In the genomic region with DNA sequence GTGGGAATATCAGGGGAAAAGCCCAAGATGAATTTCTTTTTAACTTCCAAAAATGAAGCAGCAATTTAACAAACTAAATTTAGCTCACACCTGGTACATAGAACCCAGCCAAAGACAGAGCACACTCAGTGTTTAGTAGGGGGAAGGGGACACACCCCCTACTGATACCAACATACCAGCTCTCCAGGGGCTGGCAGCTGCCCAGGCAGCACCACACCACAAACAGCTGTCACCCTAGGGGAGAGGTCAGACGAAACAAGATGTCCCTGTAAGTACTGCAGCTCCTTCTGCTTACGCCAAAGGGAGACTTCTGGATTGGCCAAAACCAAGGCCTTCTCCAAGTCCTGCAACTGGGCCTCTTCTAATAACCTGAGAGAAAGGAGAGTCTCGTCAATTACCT, we compare ENCODE assay signal across 10 cellular contexts. TPM values are rescaled to one million over a fixed set of nuclear protein-coding genes. Genes with fewer than 3 reads are reported as not detected.
DNase-seq lines count a peak whose midpoint lies in the region; ATAC-seq and TF ChIP-seq lines count a peak whose summit lies in the region.
"Had no signal": no experiment of that assay in that cellular context is flagged by ENCODE, and none has a peak within 500 bp of the region (broad histone marks: within the 10 kb centered on the region; RNA-seq: fewer than 3 reads in every experiment).

No MANE protein-coding gene starts in this region.

- H3K27ac ChIP-seq in gastrocnemius medialis = peak overlapping the region; percentile 62 to 83 (median 74)
- no peak overlapping the region for H3K27ac ChIP-seq in GM23248
- H3K27ac ChIP-seq: upper lobe of left lung had no signal

- ATAC-seq in activated CD8-positive, alpha-beta memory T cell treated with anti-CD3 and anti-CD28 coated beads, Interleukin-2, amount 10 ng/mL, durations not matched to agents 7 days and 5 days = no peak
- ATAC-seq in gastrocnemius medialis = peak; percentile 83 to 84
- no peak for ATAC-seq in sciatic nerve

- TF ChIP-seq POLR2A in gastrocnemius medialis (IDR thresholded peaks at IDR 0.05) = no peak

- H3K4me3 Mint-ChIP-seq in activated CD8-positive, alpha-beta memory T cell treated with anti-CD3 and anti-CD28 coated beads, Interleukin-2, amount 10 ng/mL, durations not matched to agents 7 days and 5 days = no peak overlapping the region

- H3K4me1 ChIP-seq in gastrocnemius medialis (peaks cover 13 to 17% of the 10 kb centered on the region in 2 donors), GM23248 (ENCODE audit: insufficient read depth) (no peaks in the 10 kb centered on the region)
- H3K4me1 ChIP-seq: upper lobe of left lung had no signal

- H3K9me3 ChIP-seq in gastrocnemius medialis = no peaks in the 10 kb centered on the region
- H3K9me3 ChIP-seq in GM23248 (ENCODE audit: low read depth) = no peaks in the 10 kb centered on the region
- H3K9me3 ChIP-seq: upper lobe of left lung had no signal

- TF ChIP-seq CTCF in astrocyte of the spinal cord (IDR thresholded peaks at IDR 0.05; ENCODE audit: low read depth, low read length) (no peak), gastrocnemius medialis (IDR thresholded peaks at IDR 0.05 in 4 of 5, conservative IDR thresholded peaks at IDR 0.05 in 1 of 5) (no peak)

- H3K9ac ChIP-seq in GM23248 = no peak overlapping the region

- H3F3A ChIP-seq in GM23248 (ENCODE audit: insufficient read depth) = no peaks in the 10 kb centered on the region

- no peaks in the 10 kb centered on the region for H3K9me3 Mint-ChIP-seq in activated CD8-positive, alpha-beta memory T cell treated with anti-CD3 and anti-CD28 coated beads, Interleukin-2, amount 10 ng/mL, durations not matched to agents 7 days and 5 days (ENCODE audit: low read depth)
- H3K9me3 Mint-ChIP-seq: memory B cell had no signal

- CTCF ChIA-PET in activated CD8-positive, alpha-beta memory T cell treated with anti-CD3 and anti-CD28 coated beads, Interleukin-2, amount 10 ng/mL, durations not matched to agents 7 days and 5 days (lab: Charles Lee) = interaction anchor here (0.6 to 2.8 kb wide), 15 partner anchors 9 to 422 kb away, joined by 3 to 9 read pairs (median 4); a partner anchor contains a TSS

- no peaks in the 10 kb centered on the region for H3K79me2 ChIP-seq in GM23248 (ENCODE audit: insufficient read depth)

- no peaks in the 10 kb centered on the region for H3K27me3 Mint-ChIP-seq in activated CD8-positive, alpha-beta memory T cell treated with anti-CD3 and anti-CD28 coated beads, Interleukin-2, amount 10 ng/mL, durations not matched to agents 7 days and 5 days
- H3K27me3 Mint-ChIP-seq: memory B cell had no signal

- H3K4me1 Mint-ChIP-seq in activated CD8-positive, alpha-beta memory T cell treated with anti-CD3 and anti-CD28 coated beads, Interleukin-2, amount 10 ng/mL, durations not matched to agents 7 days and 5 days = peaks cover 30% of the 10 kb centered on the region

- peaks cover 36% of the 10 kb centered on the region for H3K36me3 Mint-ChIP-seq in activated CD8-positive, alpha-beta memory T cell treated with anti-CD3 and anti-CD28 coated beads, Interleukin-2, amount 10 ng/mL, durations not matched to agents 7 days and 5 days

- in situ Hi-C loops in astrocyte of the spinal cord (cut with HindIII; ENCODE audit: low sequenced_read_pairs) = no loop called here
- in situ Hi-C loops in gastrocnemius medialis (cut with MboI; ENCODE audit: low sequenced_read_pairs in 4 of 4) = no loop called here
- in situ Hi-C loops in GM23248 (cut with MboI) = no loop called here

- peak overlapping the region; percentile 77 for H3K27ac Mint-ChIP-seq in activated CD8-positive, alpha-beta memory T cell treated with anti-CD3 and anti-CD28 coated beads, Interleukin-2, amount 10 ng/mL, durations not matched to agents 7 days and 5 days
- H3K27ac Mint-ChIP-seq: memory B cell had no signal

- no peak overlapping the region for H2AFZ ChIP-seq in GM23248

- WGBS in GM23248 (ENCODE audit: low coverage in 1 of 2, low lambda C conversion rate in 2 of 2, missing lambda C conversion rate in 2 of 2), 2 experiments = 98 to 100% methylated on average over 3 of the region's 3 CpGs

- no peaks in the 10 kb centered on the region for H4K20me1 ChIP-seq in GM23248 (ENCODE audit: insufficient read depth)

- H3K9me2 ChIP-seq in GM23248 (ENCODE audit: insufficient read depth) = no peaks in the 10 kb centered on the region

- no peak for DNase-seq in activated CD8-positive, alpha-beta memory T cell treated with anti-CD3 and anti-CD28 coated beads, Interleukin-2, amount 10 ng/mL, durations not matched to agents 7 days and 5 days
- DNase-seq in activated CD8-positive, alpha-beta memory T cell treated with anti-CD3 and anti-CD28 coated beads, Interleukin-2, amount 50 U/mL, for 48 hours = no peak
- DNase-seq in MV-4-11 (lab: John Stamatoyannopoulos, UW) = peak; percentile 52
- peak; percentile 46 for DNase-seq in astrocyte of the spinal cord (ENCODE audit: low read depth, low spot score)
- peak; percentile 57 to 75 for DNase-seq in gastrocnemius medialis
- DNase-seq in GM23248 = no peak
- no peak for DNase-seq in sciatic nerve (ENCODE audit: low spot score)
- DNase-seq in NCI-H748 treated with DMSO at 0.1 percent for 48 hours (lab: John Stamatoyannopoulos, UW) = no peak
- DNase-seq: upper lobe of left lung had no signal

- intact Hi-C loops in gastrocnemius medialis (cut with DNase I; ENCODE audit: low total_unique reads) = no loop called here
- intact Hi-C loops in sciatic nerve (cut with DNase I) = no loop called here

- H3K4me2 ChIP-seq in GM23248 (ENCODE audit: unreplicated experiment) = no peak overlapping the region

- no peaks in the 10 kb centered on the region for H3K27me3 ChIP-seq in gastrocnemius medialis
- H3K27me3 ChIP-seq in GM23248 (replicated peaks; ENCODE audit: insufficient read depth) = no peaks in the 10 kb centered on the region
- H3K27me3 ChIP-seq: upper lobe of left lung had no signal

- H3K36me3 ChIP-seq in gastrocnemius medialis (peaks cover 0 to 29% of the 10 kb centered on the region in 2 donors), GM23248 (ENCODE audit: low read depth) (peaks cover 21% of the 10 kb centered on the region)

- H3K4me3 ChIP-seq in astrocyte of the spinal cord (ENCODE audit: low read depth, low read length) (no peak overlapping the region), gastrocnemius medialis (no peak overlapping the region), GM23248 (no peak overlapping the region)
- H3K4me3 ChIP-seq: upper lobe of left lung had no signal

RNA-seq across cellular contexts. Expression of a gene that starts 26.0 kb away (rescaled TPM):
- total RNA-seq in activated CD8-positive, alpha-beta memory T cell treated with anti-CD3 and anti-CD28 coated beads, Interleukin-2, amount 10 ng/mL, durations not matched to agents 7 days and 5 days = 10 to 100 TPM; 54.7 to 56.2 TPM
- total RNA-seq in gastrocnemius medialis (10 to 100 TPM; 13.5 to 22.0 (median 17.0) TPM), sciatic nerve (55.0 TPM)
- total RNA-seq in GM23248 (2014; rRNA removed; shearing (Covaris generic)) = 14.9 and 16.9 TPM in 2 replicates
- 5.7 and 6.2 TPM in 2 replicates for polyA plus RNA-seq in GM23248 (2016; fragmentation: Nextera tagmentation; extraction: Ambion mirVana)

RNA-seq across cellular contexts. Expression of a gene that starts 36.1 kb away (rescaled TPM):
- 10 to 100 TPM; 34.7 to 40.8 TPM for total RNA-seq in activated CD8-positive, alpha-beta memory T cell treated with anti-CD3 and anti-CD28 coated beads, Interleukin-2, amount 10 ng/mL, durations not matched to agents 7 days and 5 days
- total RNA-seq in gastrocnemius medialis (10 to 100 TPM in 2 of 4 donors, 1 to 10 TPM in 2; 7.8 to 14.2 (median 11.6) TPM), sciatic nerve (24.7 TPM)
- total RNA-seq in GM23248 (2014; rRNA removed; shearing (Covaris generic)) = 8.5 and 9.3 TPM in 2 replicates
- polyA plus RNA-seq in GM23248 (2016; fragmentation: Nextera tagmentation; extraction: Ambion mirVana) = 16.5 and 20.4 TPM in 2 replicates

Comparison
In these comparisons a context has a peak if more than half of its experiments do, and no peak if none do; other contexts are left out.
1. ATAC-seq: peak in gastrocnemius medialis (2 of 2); none in activated CD8-positive, alpha-beta memory T cell treated with anti-CD3 and anti-CD28 coated beads, Interleukin-2, amount 10 ng/mL, durations not matched to agents 7 days and 5 days (single experiment) and sciatic nerve (single experiment).
2. DNase-seq: peak in MV-4-11 (single experiment), astrocyte of the spinal cord (single experiment) and gastrocnemius medialis (2 of 2); none in activated CD8-positive, alpha-beta memory T cell treated with anti-CD3 and anti-CD28 coated beads, Interleukin-2, amount 10 ng/mL, durations not matched to agents 7 days and 5 days (single experiment), activated CD8-positive, alpha-beta memory T cell treated with anti-CD3 and anti-CD28 coated beads, Interleukin-2, amount 50 U/mL, for 48 hours (single experiment), GM23248 (single experiment), sciatic nerve (single experiment) and NCI-H748 treated with DMSO at 0.1 percent for 48 hours (single experiment).